ENCODE assay signal across 8 cellular contexts in the genomic region with DNA sequence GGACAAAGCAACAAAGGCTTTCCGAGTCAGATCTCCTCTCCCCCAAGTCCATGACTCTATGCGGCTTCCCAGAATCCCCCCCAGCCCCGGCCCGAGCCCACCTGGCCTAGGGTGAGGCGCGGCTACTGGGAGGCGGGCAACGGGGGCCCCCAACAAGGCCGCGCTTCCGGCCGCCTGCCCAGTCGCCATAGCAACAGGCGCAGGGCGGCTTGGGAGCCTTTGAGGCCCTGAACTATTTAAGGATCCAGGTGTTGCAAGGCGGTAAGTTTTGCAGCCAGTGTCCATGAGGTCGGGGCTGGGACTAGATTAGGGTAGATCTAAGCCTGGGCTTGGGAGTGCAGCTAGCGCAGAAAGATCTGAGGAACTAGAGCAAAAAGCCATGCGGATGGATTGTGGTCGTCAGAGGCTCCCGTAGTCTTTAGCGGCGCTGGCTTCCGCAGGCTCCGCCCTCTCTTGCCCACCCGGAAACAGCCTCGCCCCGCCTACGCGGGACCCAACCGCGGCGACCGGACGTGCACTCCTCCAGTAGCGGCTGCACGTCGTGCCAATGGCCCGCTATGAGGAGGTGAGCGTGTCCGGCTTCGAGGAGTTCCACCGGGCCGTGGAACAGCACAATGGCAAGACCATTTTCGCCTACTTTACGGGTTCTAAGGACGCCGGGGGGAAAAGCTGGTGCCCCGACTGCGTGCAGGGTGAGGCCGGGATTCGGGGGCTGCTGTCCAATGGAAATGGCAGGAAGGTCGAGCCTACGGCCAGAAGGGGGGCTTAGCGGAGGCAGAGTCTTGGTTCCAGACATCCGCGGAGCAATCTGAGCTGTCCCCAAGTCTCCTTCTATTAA. TPM values are rescaled to one million over a fixed set of nuclear protein-coding genes. Genes with fewer than 3 reads are reported as not detected.
DNase-seq lines count a peak whose midpoint lies in the region; ATAC-seq and TF ChIP-seq lines count a peak whose summit lies in the region.

A gene (minus strand): TSS at position 176 of the 838 bp plus-strand sequence. CDS start 5,608 bp downstream, outside the sequence.
A gene (plus strand): TSS at position 525 of the 838 bp plus-strand sequence. CDS start 23 bp downstream, at position 548.

- no peaks in the 10 kb centered on the region for H3K27me3 Mint-ChIP-seq in activated T-cell treated with anti-CD3 and anti-CD28 coated beads, Interleukin-2, amount 50 U/mL, for 24 hours

- ATAC-seq in GM21576 (IDR thresholded peaks at IDR 0.05; ENCODE audit: unreplicated experiment) (peak; percentile 87), Panc1 (peak; percentile 96), esophagus mucosa (peak; percentile 75)

- peaks cover 56% of the 10 kb centered on the region for H3K36me3 Mint-ChIP-seq in activated T-cell treated with anti-CD3 and anti-CD28 coated beads, Interleukin-2, amount 50 U/mL, for 24 hours (ENCODE audit: low read depth)

- peak within 1 kb of the TSS; percentile 93 for H3K27ac ChIP-seq in Panc1 (ENCODE audit: low read length)

- no peak for TF ChIP-seq CTCF in Panc1 (IDR thresholded peaks at IDR 0.05)

- no TSS peak for BruUV-seq in Panc1 (replicated peaks; lab: Mats Ljungman, UMichigan)

- no peaks in the 10 kb centered on the region for H3K9me3 Mint-ChIP-seq in activated T-cell treated with anti-CD3 and anti-CD28 coated beads, Interleukin-2, amount 50 U/mL, for 24 hours

- in situ Hi-C loops in KBM-7 (cut with MboI; ENCODE audit: low pct_unique_long_range_greater_than_20kb, low sequenced_read_pairs) (loop anchor here (25.0 kb wide), 1 partner anchor 178 kb away; no protein-coding TSS in a partner anchor), Panc1 (cut with HindIII; ENCODE audit: low pct_unique_long_range_greater_than_20kb, low sequenced_read_pairs) (no loop called here)

- CTCF ChIA-PET in Panc1 (lab: Charles Lee): no interaction called here

- peak within 1 kb of the TSS; percentile 100 for H3K27ac Mint-ChIP-seq in activated T-cell treated with anti-CD3 and anti-CD28 coated beads, Interleukin-2, amount 50 U/mL, for 24 hours

- peaks cover 17% of the 10 kb centered on the region for H3K4me1 ChIP-seq in Panc1 (ENCODE audit: control insufficient read depth, insufficient read depth, low read length)

- peak within 1 kb of the TSS; percentile 89 for H3K4me3 Mint-ChIP-seq in activated T-cell treated with anti-CD3 and anti-CD28 coated beads, Interleukin-2, amount 50 U/mL, for 24 hours

- peaks cover 64% of the 10 kb centered on the region for H3K4me1 Mint-ChIP-seq in activated T-cell treated with anti-CD3 and anti-CD28 coated beads, Interleukin-2, amount 50 U/mL, for 24 hours (ENCODE audit: low read depth)

- DNase-seq in DMS153 treated with DMSO at 0.1 percent for 48 hours (lab: John Stamatoyannopoulos, UW; ENCODE audit: unreplicated experiment) (peak; percentile 36), KBM-7 (peak; percentile 96), Panc1 (ENCODE audit: low read depth, low spot score) (peak; percentile 88), myocyte (ENCODE audit: low read depth) (peak; percentile 91)
- DNase-seq in activated T-cell treated with anti-CD3 and anti-CD28 coated beads, Interleukin-2, amount 50 U/mL, for 24 hours: peak; percentile 95
- DNase-seq in stimulated activated CD8-positive, alpha-beta memory T cell treated with anti-CD3 and anti-CD28 coated beads, Interleukin-7, amount 100 ng/mL, for 4 hours (ENCODE audit: low read depth in 2 of 2): peak; percentile 77 to 90

- POLR2A ChIA-PET in Panc1 (lab: Charles Lee): interaction anchor here (0.6 to 0.7 kb wide), 2 partner anchors 10 to 22 kb away, joined by 3 to 4 read pairs; no protein-coding TSS in a partner anchor

- intact Hi-C loops in Panc1 (cut with micrococcal nuclease; ENCODE audit: unreplicated experiment): no loop called here

- H3K36me3 ChIP-seq in Panc1 (ENCODE audit: control insufficient read depth, insufficient read depth, low read length): peaks cover 16% of the 10 kb centered on the region

- H3K27me3 ChIP-seq in Panc1 (ENCODE audit: control insufficient read depth, insufficient read depth, low read length): no peaks in the 10 kb centered on the region

- H3K9me3 ChIP-seq in Panc1 (ENCODE audit: control insufficient read depth, insufficient read depth, low read depth, low read length): no peaks in the 10 kb centered on the region

- peak within 1 kb of the TSS; percentile 91 to 94 for H3K4me3 ChIP-seq in Panc1 (ENCODE audit: low read depth in 2 of 2, low read length in 2 of 2)

RNA-seq across cellular contexts. Expression of the first gene that starts in this region (rescaled TPM):
- total RNA-seq in Panc1 (2021; ENCODE audit: unreplicated experiment) (13.0 TPM), esophagus mucosa (8.6 TPM), myocyte (5.6 and 5.7 TPM in 2 replicates)
- polyA plus RNA-seq in Panc1 (2012; ENCODE audit: insufficient read length): 7.0 TPM
- 7.7 TPM for polyA plus RNA-seq in myocyte (2012)

RNA-seq across cellular contexts. Expression of the second gene that starts in this region (rescaled TPM):
- total RNA-seq in Panc1 (2021; ENCODE audit: unreplicated experiment): 137 TPM
- 201 TPM for polyA plus RNA-seq in Panc1 (2012; ENCODE audit: insufficient read length)
- 322 TPM for total RNA-seq in esophagus mucosa
- total RNA-seq in myocyte: 93.0 and 140 TPM in 2 replicates
- 219 TPM for polyA plus RNA-seq in myocyte (2012)

Comparison
In these comparisons a context has a peak if more than half of its experiments do, and no peak if none do; other contexts are left out.
1. Peak in every context shown above with its lines: DNase-seq, ATAC-seq, H3K4me3 ChIP-seq and H3K27ac ChIP-seq.
2. DNase-seq: peak in every context shown above with its lines; median percentile 96 in KBM-7; 95 in activated T-cell treated with anti-CD3 and anti-CD28 coated beads, Interleukin-2, amount 50 U/mL, for 24 hours; 91 in myocyte; 88 in Panc1; 84 in stimulated activated CD8-positive, alpha-beta memory T cell treated with anti-CD3 and anti-CD28 coated beads, Interleukin-7, amount 100 ng/mL, for 4 hours; 36 in DMS153 treated with DMSO at 0.1 percent for 48 hours.